ENCODE assay signal across 1 cellular context in genomic region chr5:143547342-143547741, GRCh38.
TF ChIP-seq lines count a peak whose summit lies in the region.

No MANE protein-coding gene starts in this region.

TF ChIP-seq in WTC11, 78 proteins besides CTCF, POLR2A, EP300 and RAD21 (continued from another document):
- no peak for TF ChIP-seq ZNF532 (CRISPR knock-in tag; IDR thresholded peaks at IDR 0.05; ENCODE audit: borderline replicate concordance)
- no peak for TF ChIP-seq ATF2 (CRISPR knock-in tag; IDR thresholded peaks at IDR 0.05; ENCODE audit: borderline replicate concordance, low read depth)
TF ChIP-seq in WTC11: peak in this region for 1.
